In genomic region chr10:86387221-86387794, GRCh38 we compare ENCODE assay signal across 20 cellular contexts. TPM values are rescaled to one million over a fixed set of nuclear protein-coding genes. Genes with fewer than 3 reads are reported as not detected.
DNase-seq lines count a peak whose midpoint lies in the region; FAIRE-seq and TF ChIP-seq lines count a peak whose summit lies in the region.
"Had no signal": no experiment of that assay in that cellular context is flagged by ENCODE, and none has a peak within 500 bp of the region (broad histone marks: within the 10 kb centered on the region; RNA-seq: fewer than 3 reads in every experiment).

No MANE protein-coding gene starts in this region.

- H3K36me3 ChIP-seq in OCI-LY1 (ENCODE audit: insufficient read depth, low read length) = no peaks in the 10 kb centered on the region
- H3K36me3 ChIP-seq: BE2C, SJSA1, stomach had no signal

- no peak overlapping the region for H3K27ac ChIP-seq in OCI-LY1 (ENCODE audit: low read depth, low read length, poor library complexity, severe bottlenecking)
- H3K27ac ChIP-seq: parathyroid adenoma, SJSA1, stomach had no signal

- no peak for FAIRE-seq in GM12892 (lab: Jason Lieb, UNC)

- H3K4me2 ChIP-seq in OCI-LY1 (ENCODE audit: low read length) = no peak overlapping the region

- H3K79me2 ChIP-seq in OCI-LY1 (ENCODE audit: insufficient read depth, low read length) = no peaks in the 10 kb centered on the region
- H3K79me2 ChIP-seq: parathyroid adenoma had no signal

- H4K20me1 ChIP-seq in OCI-LY1 (ENCODE audit: insufficient read depth, low read length) = no peaks in the 10 kb centered on the region

- TF ChIP-seq CTCF in GM20000 (IDR thresholded peaks at IDR 0.05; ENCODE audit: extremely low read depth, missing control alignments) = no peak
- peak; percentile 37 for TF ChIP-seq CTCF in OCI-LY1 (IDR thresholded peaks at IDR 0.05; ENCODE audit: low read length)
- TF ChIP-seq CTCF in fibroblast of villous mesenchyme (IDR thresholded peaks at IDR 0.05; ENCODE audit: insufficient read depth, low read depth, low read length) = peak; percentile 9

- no peak overlapping the region for H3K4me3 ChIP-seq in OCI-LY1 (ENCODE audit: low read depth, low read length, poor library complexity, severe bottlenecking)
- H3K4me3 ChIP-seq in fibroblast of villous mesenchyme (ENCODE audit: low read depth, low read length) = no peak overlapping the region
- H3K4me3 ChIP-seq: SJSA1, stomach had no signal

- no peaks in the 10 kb centered on the region for H3K9me3 ChIP-seq in OCI-LY1 (ENCODE audit: low read length)
- H3K9me3 ChIP-seq: BE2C, SJSA1, stomach had no signal

- peak; percentile 73 for DNase-seq in DMS 273 treated with DMSO at 0.1 percent for 48 hours (lab: John Stamatoyannopoulos, UW)
- DNase-seq in GM20000 (ENCODE audit: low spot score) = peak; percentile 8
- no peak for DNase-seq in fibroblast of villous mesenchyme (ENCODE audit: low read depth)
- no peak for DNase-seq in GM12892 (ENCODE audit: insufficient read length)
- DNase-seq in hypothalamus (lab: John Stamatoyannopoulos, UW) = no peak
- no peak for DNase-seq in cerebellar nuclear complex (lab: John Stamatoyannopoulos, UW)
- no peak for DNase-seq in DMS53 treated with DMSO at 0.1 percent for 48 hours (lab: John Stamatoyannopoulos, UW; ENCODE audit: unreplicated experiment)
- DNase-seq: activated CD4-positive, alpha-beta memory T cell treated with anti-CD3 and anti-CD28 coated beads, Interleukin-2, amount 10 ng/mL, durations not matched to agents 7 days and 5 days; anterior cingulate cortex; BE2C; cortex of kidney; DMS153; left colon; NCI-H1048; NCI-H226; stomach had no signal

- no peaks in the 10 kb centered on the region for H3F3A ChIP-seq in OCI-LY1 (ENCODE audit: insufficient read depth, low read length)

- H3K9ac ChIP-seq in OCI-LY1 (ENCODE audit: low read length) = no peak overlapping the region
- H3K9ac ChIP-seq: parathyroid adenoma had no signal

- H2AFZ ChIP-seq in OCI-LY1 (ENCODE audit: low read length) = no peak overlapping the region

- peaks cover 25% of the 10 kb centered on the region for H3K4me1 ChIP-seq in OCI-LY1 (ENCODE audit: insufficient read depth, low read length, severe bottlenecking)
- H3K4me1 ChIP-seq: BE2C, SJSA1 had no signal

- H3K27me3 ChIP-seq in OCI-LY1 (ENCODE audit: insufficient read depth, low read length) = no peaks in the 10 kb centered on the region
- H3K27me3 ChIP-seq: BE2C had no signal

- H3K9me2 ChIP-seq in OCI-LY1 (ENCODE audit: low read depth, low read length) = no peaks in the 10 kb centered on the region

- TF ChIP-seq POLR2A in GM12892 (IDR thresholded peaks at IDR 0.05; ENCODE audit: low read depth, low read length) = no peak

RNA-seq across cellular contexts. Expression of gene GRID1, which starts 20.7 kb away (rescaled TPM):
- under 0.01 TPM in 1 of 2 replicates, not detected in the other for total RNA-seq in fibroblast of villous mesenchyme
- polyA plus RNA-seq in GM12892 (2012; ENCODE audit: missing spikeins) = 0.06 TPM
- total RNA-seq: activated CD4-positive, alpha-beta memory T cell treated with anti-CD3 and anti-CD28 coated beads, Interleukin-2, amount 10 ng/mL, durations not matched to agents 7 days and 5 days; activated T-helper 1 cell treated with anti-CD3 and anti-CD28 coated beads, Interleukin-12 subunit alpha, Interleukin-12 subunit beta, Interleukin-2, Interleukin-4 antibody, amounts not matched to agents 30 ng/mL and 10 ng/mL and 1 ng/mL, durations not matched to agents 14 hours and 24 hours and 36 hours had no signal

Comparison
In these comparisons a context has a peak if more than half of its experiments do, and no peak if none do; other contexts are left out.
1. DNase-seq: peak in DMS 273 treated with DMSO at 0.1 percent for 48 hours (single experiment) and GM20000 (single experiment); none in fibroblast of villous mesenchyme (single experiment), GM12892 (single experiment), hypothalamus (0 of 51), cerebellar nuclear complex (0 of 2) and DMS53 treated with DMSO at 0.1 percent for 48 hours (single experiment).